ENCODE assay signal across 10 cellular contexts in the genomic region with DNA sequence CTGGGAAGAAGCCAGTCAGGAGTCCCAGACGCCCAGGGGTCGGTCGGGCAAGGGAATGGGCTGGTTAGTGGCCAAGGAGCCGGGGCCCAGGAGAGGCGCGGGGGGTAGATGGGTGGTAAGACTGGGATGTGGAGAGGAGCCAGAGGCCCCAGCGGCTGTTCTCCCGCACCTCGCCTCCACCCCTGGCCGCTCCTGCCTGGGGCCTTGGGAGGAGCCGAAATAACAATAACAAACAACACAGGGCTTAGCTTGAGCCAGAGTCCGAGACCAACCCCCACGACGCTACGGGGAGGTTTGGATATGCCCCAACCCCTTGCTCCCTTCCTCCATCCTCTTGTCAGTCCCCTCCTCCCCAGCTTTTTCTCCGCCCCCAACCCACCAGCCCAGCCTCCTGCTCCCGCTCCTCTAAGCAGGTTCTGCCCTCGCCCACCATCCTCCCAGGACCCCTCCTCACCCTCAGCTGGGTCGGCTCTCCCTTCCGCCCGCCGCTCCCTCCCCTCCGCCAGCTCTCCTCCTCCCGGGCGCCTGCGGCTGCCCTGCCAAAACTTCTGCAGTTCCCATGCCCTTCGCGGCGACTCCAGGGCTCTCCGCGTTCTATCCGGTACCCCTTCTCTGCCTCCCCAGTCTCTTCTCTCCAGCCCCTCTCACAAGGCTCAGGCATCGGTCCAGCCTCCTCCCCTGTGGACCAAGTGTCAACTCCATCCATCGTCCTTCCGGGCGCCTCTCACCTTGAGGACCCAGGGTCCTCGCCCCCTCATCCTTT. TPM values are rescaled to one million over a fixed set of nuclear protein-coding genes. Genes with fewer than 3 reads are reported as not detected.
A peak's percentile ranks its signal among the peaks of the same experiment; 100 is the strongest.
DNase-seq lines count a peak whose midpoint lies in the region; ATAC-seq and TF ChIP-seq lines count a peak whose summit lies in the region.
"Had no signal": no experiment of that assay in that cellular context is flagged by ENCODE, and none has a peak within 500 bp of the region (broad histone marks: within the 10 kb centered on the region; RNA-seq: fewer than 3 reads in every experiment).

No MANE protein-coding gene starts in this region.

- TF ChIP-seq CTCF in left ventricle myocardium inferior (IDR thresholded peaks at IDR 0.05; ENCODE audit: borderline replicate concordance), result no peak
- no peak for TF ChIP-seq CTCF in psoas muscle (IDR thresholded peaks at IDR 0.05)
- TF ChIP-seq CTCF in gastrocnemius medialis (IDR thresholded peaks at IDR 0.05 in 4 of 5, conservative IDR thresholded peaks at IDR 0.05 in 1 of 5), result no peak

- H3K4me3 Mint-ChIP-seq in T-cell, result peak overlapping the region; percentile 60 to 84 (median 64)

- intact Hi-C loops in left ventricle myocardium inferior (cut with micrococcal nuclease) (no loop called here), psoas muscle (cut with DNase I) (no loop called here), gastrocnemius medialis (cut with DNase I; ENCODE audit: low total_unique reads) (no loop called here)

- H3K9me3 ChIP-seq in left ventricle myocardium inferior (replicated peaks) (no peaks in the 10 kb centered on the region), psoas muscle (no peaks in the 10 kb centered on the region), gastrocnemius medialis (no peaks in the 10 kb centered on the region)

- H3K4me1 ChIP-seq in left ventricle myocardium inferior (peaks cover 28% of the 10 kb centered on the region), psoas muscle (peaks cover 8% of the 10 kb centered on the region), gastrocnemius medialis (peaks cover 7 to 13% of the 10 kb centered on the region in 2 donors)

- H3K4me1 Mint-ChIP-seq in T-cell, result peaks cover 60 to 72% (median 68%) of the 10 kb centered on the region in 3 donors

- H3K36me3 ChIP-seq in left ventricle myocardium inferior (peaks cover 9% of the 10 kb centered on the region), psoas muscle (ENCODE audit: insufficient read depth in 1 of 2, low read depth in 1 of 2) (peaks cover 0 to 9% of the 10 kb centered on the region in 2 donors), gastrocnemius medialis (peaks cover 0 to 8% of the 10 kb centered on the region in 2 donors)

- H3K36me3 Mint-ChIP-seq in T-cell, result peaks cover 24% of the 10 kb centered on the region

- in situ Hi-C loops in gastrocnemius medialis (cut with MboI; ENCODE audit: low sequenced_read_pairs in 4 of 4), result loop anchor here in 2 of 4 donors (25.0 kb wide), 1 partner anchor 263 kb away; a partner anchor contains a TSS

- no peak overlapping the region for H3K27ac ChIP-seq in left ventricle myocardium inferior (replicated peaks)
- H3K27ac ChIP-seq in psoas muscle, result no peak overlapping the region
- no peak overlapping the region for H3K27ac ChIP-seq in gastrocnemius medialis
- H3K27ac ChIP-seq: 22Rv1 had no signal

- peak in 3 of 4 experiments; percentile 12 to 19 (median 15) for ATAC-seq in T-cell (replicated peaks in 1 of 4)
- peak in 1 of 4 donors; percentile 28 for ATAC-seq in psoas muscle
- ATAC-seq in gastrocnemius medialis, result no peak

- POLR2A ChIA-PET in T-cell (lab: Charles Lee), result no interaction called here

- CTCF ChIA-PET in T-cell (lab: Charles Lee), result interaction anchor here in 1 of 2 donors (0.6 kb wide), 1 partner anchor 57 kb away, joined by 3 read pairs; no protein-coding TSS in a partner anchor

- H3K4me3 ChIP-seq in left ventricle myocardium inferior (peak overlapping the region; percentile 56), psoas muscle (peak overlapping the region; percentile 46), gastrocnemius medialis (peak overlapping the region in 2 of 4 donors; percentile 13)

- H3K27me3 ChIP-seq in left ventricle myocardium inferior (ENCODE audit: low read depth) (peaks cover 87% of the 10 kb centered on the region), psoas muscle (ENCODE audit: insufficient read depth in 3 of 3, low read length in 2 of 3) (peaks cover 0 to 87% (median 35%) of the 10 kb centered on the region in 3 donors), gastrocnemius medialis (peaks cover 50 to 76% (median 68%) of the 10 kb centered on the region in 3 donors)

- no peak overlapping the region for H3K27ac Mint-ChIP-seq in T-cell

- H3K9me3 Mint-ChIP-seq in T-cell, result no peaks in the 10 kb centered on the region

- TF ChIP-seq POLR2A in gastrocnemius medialis (IDR thresholded peaks at IDR 0.05), result no peak

- H3K27me3 Mint-ChIP-seq in T-cell, result peaks cover 44 to 56% of the 10 kb centered on the region in 2 donors

- 3 to 9% (median 5%) methylated on average over 33 to 37 of the region's 37 CpGs for WGBS in psoas muscle, 3 donors

- peak; percentile 37 for DNase-seq in DMS 273 (lab: John Stamatoyannopoulos, UW; ENCODE audit: unreplicated experiment)
- no peak for DNase-seq in DMS 273 treated with DMSO at 0.1 percent for 48 hours (lab: John Stamatoyannopoulos, UW)
- no peak for DNase-seq in T-cell
- DNase-seq in left ventricle myocardium inferior, result no peak
- no peak for DNase-seq in psoas muscle
- no peak for DNase-seq in SIG-M5 treated with dmso at 0.1 percent for 504 hours (lab: John Stamatoyannopoulos, UW; ENCODE audit: unreplicated experiment)
- DNase-seq in HPDE6-E6E7 (ENCODE audit: extremely low spot score), result no peak
- no peak for DNase-seq in gastrocnemius medialis
- DNase-seq: NCI-H774 had no signal

RNA-seq across cellular contexts. Expression of a gene that starts 1.1 kb away (rescaled TPM):
- total RNA-seq in T-cell, result not detected
- not detected for total RNA-seq in left ventricle myocardium inferior
- not detected for total RNA-seq in psoas muscle
- polyA plus RNA-seq in psoas muscle, result under 1 TPM in 1 of 3 donors, not detected in 2; 0.03 TPM
- not detected for total RNA-seq in gastrocnemius medialis

RNA-seq across cellular contexts. Expression of a gene that starts 7.5 kb away (rescaled TPM):
- total RNA-seq in T-cell (10 to 100 TPM; 47.2 to 61.4 (median 55.6) TPM), left ventricle myocardium inferior (45.3 TPM), psoas muscle (10 to 100 TPM; 31.9 to 48.5 (median 37.8) TPM), gastrocnemius medialis (10 to 100 TPM; 34.0 to 72.4 (median 49.9) TPM)
- 10 to 100 TPM; 59.4 to 81.2 (median 79.8) TPM for polyA plus RNA-seq in psoas muscle

RNA-seq across cellular contexts. Expression of a gene that starts 13.4 kb away (rescaled TPM):
- total RNA-seq in T-cell, result 10 to 100 TPM; 28.7 to 43.5 (median 36.5) TPM
- 17.5 TPM for total RNA-seq in left ventricle myocardium inferior
- 10 to 100 TPM; 15.4 to 25.9 (median 20.2) TPM for total RNA-seq in psoas muscle
- polyA plus RNA-seq in psoas muscle, result 10 to 100 TPM; 23.7 to 32.9 (median 32.4) TPM
- total RNA-seq in gastrocnemius medialis, result 10 to 100 TPM; 23.8 to 41.6 (median 27.9) TPM

RNA-seq across cellular contexts. Expression of a gene that starts 38.4 kb away (rescaled TPM):
- under 1 TPM in 1 of 5 donors, not detected in 4; 0.44 TPM for total RNA-seq in T-cell
- total RNA-seq in left ventricle myocardium inferior, result not detected
- total RNA-seq in psoas muscle, result not detected
- under 1 TPM in 2 of 3 donors, not detected in 1; 0.01 to 0.15 TPM for polyA plus RNA-seq in psoas muscle
- total RNA-seq in gastrocnemius medialis, result under 1 TPM in 1 of 4 donors, not detected in 3; 0.39 TPM

Comparison
In these comparisons a context has a peak if more than half of its experiments do, and no peak if none do; other contexts are left out.
1. ATAC-seq: peak in T-cell (3 of 4); none in gastrocnemius medialis (0 of 2).